1 cellular context compared by ENCODE assay signal in the genomic region with DNA sequence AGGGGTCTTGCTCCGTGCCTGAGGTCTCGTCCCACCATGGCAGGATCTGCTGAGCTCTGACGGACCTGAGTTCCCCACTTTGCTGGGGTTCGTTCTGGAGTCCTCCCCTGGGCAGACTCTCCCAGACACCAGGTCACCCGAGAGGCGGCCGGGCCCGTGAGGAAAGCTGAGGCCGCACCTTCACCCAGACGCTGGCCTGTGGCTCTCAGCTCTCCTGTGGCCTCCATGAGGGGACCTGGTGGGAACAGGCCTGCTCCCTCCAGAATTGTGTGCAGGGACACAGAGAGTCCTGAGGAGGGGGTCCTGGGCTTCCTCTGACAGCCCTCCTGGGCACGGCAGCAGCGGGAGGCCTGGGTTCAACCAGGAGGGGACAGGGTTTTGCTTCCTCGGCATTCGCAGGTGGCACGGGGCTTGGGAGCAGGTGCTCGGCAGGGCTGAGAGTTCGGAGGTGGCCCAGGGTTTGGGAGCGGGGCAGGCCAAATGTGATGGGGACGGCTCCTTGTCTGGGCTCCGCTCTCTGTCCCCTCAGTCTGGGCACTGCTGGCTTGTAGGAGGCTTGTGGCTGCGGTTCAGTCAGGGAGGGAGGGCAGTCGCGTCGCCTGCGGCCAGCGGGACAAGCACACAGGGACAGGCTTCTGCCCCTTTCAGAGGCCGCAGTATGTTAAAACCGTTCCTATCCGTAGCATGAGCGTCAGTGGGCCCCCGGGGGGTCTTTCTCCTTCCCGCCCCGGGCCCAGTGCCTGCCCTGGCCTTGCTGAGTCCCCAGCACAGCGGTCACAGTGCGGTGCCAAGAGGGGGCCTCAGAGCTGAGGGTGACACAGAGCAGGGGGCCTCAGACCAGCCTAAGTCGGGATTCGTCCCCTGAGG.
TF ChIP-seq lines count a peak whose summit lies in the region.

No MANE protein-coding gene starts in this region.

TF ChIP-seq in H1, 55 proteins besides CTCF, POLR2A, EP300 and RAD21:
- no peak for TF ChIP-seq EZH2 (IDR thresholded peaks at IDR 0.05; ENCODE audit: low read depth, low read length, severe bottlenecking)
- TF ChIP-seq SIX5 (IDR thresholded peaks at IDR 0.05; ENCODE audit: low read depth, low read length), result no peak
- TF ChIP-seq KDM4A (IDR thresholded peaks at IDR 0.05; ENCODE audit: low read depth, low read length, severe bottlenecking), result no peak
- no peak for TF ChIP-seq CEBPB (IDR thresholded peaks at IDR 0.05; ENCODE audit: low read depth, low read length)
- TF ChIP-seq TCF12 (IDR thresholded peaks at IDR 0.05; ENCODE audit: low read depth, low read length), result no peak
- no peak for TF ChIP-seq SIN3A (conservative IDR thresholded peaks at IDR 0.05 in 1 of 2, IDR thresholded peaks at IDR 0.05 in 1 of 2; ENCODE audit: low read depth in 1 of 2, low read length in 2 of 2)
- TF ChIP-seq MAFK (IDR thresholded peaks at IDR 0.05; ENCODE audit: low read depth, low read length), result no peak
- no peak for TF ChIP-seq CHD1 (IDR thresholded peaks at IDR 0.05; ENCODE audit: low read depth, low read length)
